1 cellular context compared by ENCODE assay signal in the genomic region with DNA sequence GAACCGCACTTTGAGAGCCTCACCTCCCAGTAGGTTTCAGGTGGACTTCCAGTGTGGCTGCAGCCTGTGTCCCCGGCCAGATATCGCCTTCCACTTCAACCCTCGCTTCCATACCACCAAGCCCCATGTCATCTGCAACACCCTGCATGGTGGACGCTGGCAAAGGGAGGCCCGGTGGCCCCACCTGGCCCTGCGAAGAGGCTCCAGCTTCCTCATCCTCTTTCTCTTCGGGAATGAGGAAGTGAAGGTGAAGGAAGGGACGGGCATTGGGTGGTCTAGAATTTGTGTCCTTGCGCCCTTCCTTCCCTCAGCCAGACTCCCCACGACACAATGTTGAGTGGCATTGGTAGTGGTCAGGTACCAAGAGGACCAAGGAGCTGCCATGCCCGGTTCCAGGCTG.
TF ChIP-seq lines count a peak whose summit lies in the region.

No MANE protein-coding gene starts in this region.

TF ChIP-seq in K562, 482 proteins besides CTCF, POLR2A, EP300 and RAD21:
- TF ChIP-seq, protein P1, sequence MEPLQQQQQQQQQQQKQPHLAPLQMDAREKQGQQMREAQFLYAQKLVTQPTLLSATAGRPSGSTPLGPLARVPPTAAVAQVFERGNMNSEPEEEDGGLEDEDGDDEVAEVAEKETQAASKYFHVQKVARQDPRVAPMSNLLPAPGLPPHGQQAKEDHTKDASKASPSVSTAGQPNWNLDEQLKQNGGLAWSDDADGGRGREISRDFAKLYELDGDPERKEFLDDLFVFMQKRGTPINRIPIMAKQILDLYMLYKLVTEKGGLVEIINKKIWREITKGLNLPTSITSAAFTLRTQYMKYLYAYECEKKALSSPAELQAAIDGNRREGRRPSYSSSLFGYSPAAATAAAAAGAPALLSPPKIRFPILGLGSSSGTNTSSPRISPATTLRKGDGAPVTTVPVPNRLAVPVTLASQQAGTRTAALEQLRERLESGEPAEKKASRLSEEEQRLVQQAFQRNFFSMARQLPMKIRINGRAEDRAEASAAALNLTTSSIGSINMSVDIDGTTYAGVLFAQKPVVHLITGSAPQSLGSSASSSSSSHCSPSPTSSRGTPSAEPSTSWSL (CRISPR knock-in tag; IDR thresholded peaks at IDR 0.05; ENCODE audit: borderline replicate concordance): no peak
- TF ChIP-seq ZNF133 (CRISPR knock-in tag; IDR thresholded peaks at IDR 0.05) (no peak), SPI1 (IDR thresholded peaks at IDR 0.05; ENCODE audit: borderline replicate concordance, low read depth, low read length) (peak; percentile 74; the same call in 1 of the 2 replicates), GATA2 (CRISPR knock-in tag; IDR thresholded peaks at IDR 0.05) (no peak), KDM5B (IDR thresholded peaks at IDR 0.05; ENCODE audit: insufficient replicate concordance, low read depth, low read length) (no peak)
